ENCODE assay signal across 1 cellular context in the genomic region with DNA sequence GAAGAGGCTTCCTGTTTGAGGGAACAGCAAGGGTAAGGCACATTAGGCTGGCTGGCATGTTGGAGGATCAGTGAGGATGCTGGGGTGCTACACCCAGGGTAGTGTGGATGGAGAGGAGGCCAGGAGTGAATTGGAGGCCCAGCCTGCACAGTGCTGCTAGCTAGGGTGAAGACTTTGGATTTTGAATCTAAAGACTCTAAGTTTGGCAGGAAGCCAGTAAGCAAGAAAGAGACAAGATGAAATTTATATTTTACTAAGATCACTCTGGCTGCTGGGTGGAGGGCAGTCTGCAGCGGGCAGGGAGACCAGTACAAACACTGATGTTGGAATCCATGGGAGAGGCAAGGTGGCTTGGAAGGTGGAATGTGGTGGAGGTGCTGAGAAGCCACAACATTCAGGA.
TF ChIP-seq lines count a peak whose summit lies in the region.

No MANE protein-coding gene starts in this region.

TF ChIP-seq in GM23338, 12 proteins besides CTCF, POLR2A, EP300 and RAD21:
- TF ChIP-seq, protein P1, sequence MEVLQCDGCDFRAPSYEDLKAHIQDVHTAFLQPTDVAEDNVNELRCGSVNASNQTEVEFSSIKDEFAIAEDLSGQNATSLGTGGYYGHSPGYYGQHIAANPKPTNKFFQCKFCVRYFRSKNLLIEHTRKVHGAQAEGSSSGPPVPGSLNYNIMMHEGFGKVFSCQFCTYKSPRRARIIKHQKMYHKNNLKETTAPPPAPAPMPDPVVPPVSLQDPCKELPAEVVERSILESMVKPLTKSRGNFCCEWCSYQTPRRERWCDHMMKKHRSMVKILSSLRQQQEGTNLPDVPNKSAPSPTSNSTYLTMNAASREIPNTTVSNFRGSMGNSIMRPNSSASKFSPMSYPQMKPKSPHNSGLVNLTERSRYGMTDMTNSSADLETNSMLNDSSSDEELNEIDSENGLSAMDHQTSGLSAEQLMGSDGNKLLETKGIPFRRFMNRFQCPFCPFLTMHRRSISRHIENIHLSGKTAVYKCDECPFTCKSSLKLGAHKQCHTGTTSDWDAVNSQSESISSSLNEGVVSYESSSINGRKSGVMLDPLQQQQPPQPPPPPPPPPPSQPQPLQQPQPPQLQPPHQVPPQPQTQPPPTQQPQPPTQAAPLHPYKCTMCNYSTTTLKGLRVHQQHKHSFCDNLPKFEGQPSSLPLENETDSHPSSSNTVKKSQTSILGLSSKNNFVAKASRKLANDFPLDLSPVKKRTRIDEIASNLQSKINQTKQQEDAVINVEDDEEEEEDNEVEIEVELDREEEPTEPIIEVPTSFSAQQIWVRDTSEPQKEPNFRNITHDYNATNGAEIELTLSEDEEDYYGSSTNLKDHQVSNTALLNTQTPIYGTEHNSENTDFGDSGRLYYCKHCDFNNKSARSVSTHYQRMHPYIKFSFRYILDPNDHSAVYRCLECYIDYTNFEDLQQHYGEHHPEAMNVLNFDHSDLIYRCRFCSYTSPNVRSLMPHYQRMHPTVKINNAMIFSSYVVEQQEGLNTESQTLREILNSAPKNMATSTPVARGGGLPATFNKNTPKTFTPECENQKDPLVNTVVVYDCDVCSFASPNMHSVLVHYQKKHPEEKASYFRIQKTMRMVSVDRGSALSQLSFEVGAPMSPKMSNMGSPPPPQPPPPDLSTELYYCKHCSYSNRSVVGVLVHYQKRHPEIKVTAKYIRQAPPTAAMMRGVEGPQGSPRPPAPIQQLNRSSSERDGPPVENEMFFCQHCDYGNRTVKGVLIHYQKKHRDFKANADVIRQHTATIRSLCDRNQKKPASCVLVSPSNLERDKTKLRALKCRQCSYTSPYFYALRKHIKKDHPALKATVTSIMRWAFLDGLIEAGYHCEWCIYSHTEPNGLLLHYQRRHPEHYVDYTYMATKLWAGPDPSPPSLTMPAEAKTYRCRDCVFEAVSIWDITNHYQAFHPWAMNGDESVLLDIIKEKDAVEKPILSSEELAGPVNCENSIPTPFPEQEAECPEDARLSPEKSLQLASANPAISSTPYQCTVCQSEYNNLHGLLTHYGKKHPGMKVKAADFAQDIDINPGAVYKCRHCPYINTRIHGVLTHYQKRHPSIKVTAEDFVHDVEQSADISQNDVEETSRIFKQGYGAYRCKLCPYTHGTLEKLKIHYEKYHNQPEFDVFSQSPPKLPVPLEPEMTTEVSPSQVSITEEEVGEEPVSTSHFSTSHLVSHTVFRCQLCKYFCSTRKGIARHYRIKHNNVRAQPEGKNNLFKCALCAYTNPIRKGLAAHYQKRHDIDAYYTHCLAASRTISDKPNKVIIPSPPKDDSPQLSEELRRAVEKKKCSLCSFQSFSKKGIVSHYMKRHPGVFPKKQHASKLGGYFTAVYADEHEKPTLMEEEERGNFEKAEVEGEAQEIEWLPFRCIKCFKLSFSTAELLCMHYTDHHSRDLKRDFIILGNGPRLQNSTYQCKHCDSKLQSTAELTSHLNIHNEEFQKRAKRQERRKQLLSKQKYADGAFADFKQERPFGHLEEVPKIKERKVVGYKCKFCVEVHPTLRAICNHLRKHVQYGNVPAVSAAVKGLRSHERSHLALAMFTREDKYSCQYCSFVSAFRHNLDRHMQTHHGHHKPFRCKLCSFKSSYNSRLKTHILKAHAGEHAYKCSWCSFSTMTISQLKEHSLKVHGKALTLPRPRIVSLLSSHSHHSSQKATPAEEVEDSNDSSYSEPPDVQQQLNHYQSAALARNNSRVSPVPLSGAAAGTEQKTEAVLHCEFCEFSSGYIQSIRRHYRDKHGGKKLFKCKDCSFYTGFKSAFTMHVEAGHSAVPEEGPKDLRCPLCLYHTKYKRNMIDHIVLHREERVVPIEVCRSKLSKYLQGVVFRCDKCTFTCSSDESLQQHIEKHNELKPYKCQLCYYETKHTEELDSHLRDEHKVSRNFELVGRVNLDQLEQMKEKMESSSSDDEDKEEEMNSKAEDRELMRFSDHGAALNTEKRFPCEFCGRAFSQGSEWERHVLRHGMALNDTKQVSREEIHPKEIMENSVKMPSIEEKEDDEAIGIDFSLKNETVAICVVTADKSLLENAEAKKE (CRISPR knock-in tag; IDR thresholded peaks at IDR 0.05), result no peak
- TF ChIP-seq STAT1 (IDR thresholded peaks at IDR 0.05; ENCODE audit: unreplicated experiment), result no peak
- no peak for TF ChIP-seq JUNB (IDR thresholded peaks at IDR 0.05; ENCODE audit: unreplicated experiment)
- no peak for TF ChIP-seq EZH2 (IDR thresholded peaks at IDR 0.05; ENCODE audit: low read depth, unreplicated experiment)
- no peak for TF ChIP-seq ZNF331 (CRISPR knock-in tag; IDR thresholded peaks at IDR 0.05; ENCODE audit: low read depth)
- TF ChIP-seq ZNF114 (CRISPR knock-in tag; IDR thresholded peaks at IDR 0.05), result no peak
- TF ChIP-seq EZH2phosphoT487 (IDR thresholded peaks at IDR 0.05; ENCODE audit: unreplicated experiment), result no peak
- no peak for TF ChIP-seq NANOG (IDR thresholded peaks at IDR 0.05; ENCODE audit: borderline replicate concordance)
- TF ChIP-seq, protein P2, sequence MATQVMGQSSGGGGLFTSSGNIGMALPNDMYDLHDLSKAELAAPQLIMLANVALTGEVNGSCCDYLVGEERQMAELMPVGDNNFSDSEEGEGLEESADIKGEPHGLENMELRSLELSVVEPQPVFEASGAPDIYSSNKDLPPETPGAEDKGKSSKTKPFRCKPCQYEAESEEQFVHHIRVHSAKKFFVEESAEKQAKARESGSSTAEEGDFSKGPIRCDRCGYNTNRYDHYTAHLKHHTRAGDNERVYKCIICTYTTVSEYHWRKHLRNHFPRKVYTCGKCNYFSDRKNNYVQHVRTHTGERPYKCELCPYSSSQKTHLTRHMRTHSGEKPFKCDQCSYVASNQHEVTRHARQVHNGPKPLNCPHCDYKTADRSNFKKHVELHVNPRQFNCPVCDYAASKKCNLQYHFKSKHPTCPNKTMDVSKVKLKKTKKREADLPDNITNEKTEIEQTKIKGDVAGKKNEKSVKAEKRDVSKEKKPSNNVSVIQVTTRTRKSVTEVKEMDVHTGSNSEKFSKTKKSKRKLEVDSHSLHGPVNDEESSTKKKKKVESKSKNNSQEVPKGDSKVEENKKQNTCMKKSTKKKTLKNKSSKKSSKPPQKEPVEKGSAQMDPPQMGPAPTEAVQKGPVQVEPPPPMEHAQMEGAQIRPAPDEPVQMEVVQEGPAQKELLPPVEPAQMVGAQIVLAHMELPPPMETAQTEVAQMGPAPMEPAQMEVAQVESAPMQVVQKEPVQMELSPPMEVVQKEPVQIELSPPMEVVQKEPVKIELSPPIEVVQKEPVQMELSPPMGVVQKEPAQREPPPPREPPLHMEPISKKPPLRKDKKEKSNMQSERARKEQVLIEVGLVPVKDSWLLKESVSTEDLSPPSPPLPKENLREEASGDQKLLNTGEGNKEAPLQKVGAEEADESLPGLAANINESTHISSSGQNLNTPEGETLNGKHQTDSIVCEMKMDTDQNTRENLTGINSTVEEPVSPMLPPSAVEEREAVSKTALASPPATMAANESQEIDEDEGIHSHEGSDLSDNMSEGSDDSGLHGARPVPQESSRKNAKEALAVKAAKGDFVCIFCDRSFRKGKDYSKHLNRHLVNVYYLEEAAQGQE (IDR thresholded peaks at IDR 0.05; ENCODE audit: unreplicated experiment), result no peak
